ENCODE assay signal across 1 cellular context in genomic region chr10:71860243-71861029, GRCh38.
TF ChIP-seq lines count a peak whose summit lies in the region.

No MANE protein-coding gene starts in this region.

TF ChIP-seq in HepG2, 621 proteins besides CTCF, POLR2A, EP300 and RAD21 (continued from another document and continues in another):
- TF ChIP-seq ZNF256 (CRISPR knock-in tag; conservative IDR thresholded peaks at IDR 0.05) (no peak), ZNF598 (CRISPR knock-in tag; IDR thresholded peaks at IDR 0.05; ENCODE audit: borderline replicate concordance) (no peak), MXD3 (CRISPR knock-in tag; IDR thresholded peaks at IDR 0.05) (peak; percentile 35; the same call in 1 of the 2 replicates), ZNF281 (CRISPR knock-in tag; IDR thresholded peaks at IDR 0.05; ENCODE audit: borderline replicate concordance) (peak; percentile 50; the same call in 1 of the 2 replicates), SKI (IDR thresholded peaks at IDR 0.05; ENCODE audit: partially characterized antibody) (peak; percentile 30), FOXC1 (CRISPR knock-in tag; IDR thresholded peaks at IDR 0.05; ENCODE audit: borderline replicate concordance) (no peak), ZNF549 (CRISPR knock-in tag; IDR thresholded peaks at IDR 0.05) (no peak), ATF4 (CRISPR knock-in tag; IDR thresholded peaks at IDR 0.05) (peak in 1 of 2 experiments; percentile 87; a peak in 2 of 4 replicates), CREBL2 (CRISPR knock-in tag; IDR thresholded peaks at IDR 0.05; ENCODE audit: borderline replicate concordance) (no peak), ONECUT2 (CRISPR knock-in tag; IDR thresholded peaks at IDR 0.05) (no peak), MIER3 (CRISPR knock-in tag; IDR thresholded peaks at IDR 0.05; ENCODE audit: borderline replicate concordance) (peak; percentile 81; the same call in 1 of the 2 replicates), NFKBIZ (CRISPR knock-in tag; IDR thresholded peaks at IDR 0.05) (no peak), ZNF569 (CRISPR knock-in tag; IDR thresholded peaks at IDR 0.05; ENCODE audit: borderline replicate concordance) (no peak), ZNF280B (CRISPR knock-in tag; IDR thresholded peaks at IDR 0.05; ENCODE audit: borderline replicate concordance) (no peak), KDM3A (CRISPR knock-in tag; IDR thresholded peaks at IDR 0.05; ENCODE audit: low read depth) (peak; percentile 82), ZMAT5 (CRISPR knock-in tag; IDR thresholded peaks at IDR 0.05; ENCODE audit: borderline replicate concordance, low read depth) (no peak), ZBTB3 (CRISPR knock-in tag; IDR thresholded peaks at IDR 0.05; ENCODE audit: borderline replicate concordance, low read depth) (no peak), TARDBP (CRISPR knock-in tag; IDR thresholded peaks at IDR 0.05) (peak; percentile 60; the same call in 1 of the 2 replicates), ZNF773 (CRISPR knock-in tag; IDR thresholded peaks at IDR 0.05; ENCODE audit: borderline replicate concordance) (no peak), ZNF766 (CRISPR knock-in tag; IDR thresholded peaks at IDR 0.05; ENCODE audit: borderline replicate concordance) (no peak), NCOA1 (CRISPR knock-in tag; IDR thresholded peaks at IDR 0.05) (no peak), NR2C2 (CRISPR knock-in tag; IDR thresholded peaks at IDR 0.05; ENCODE audit: borderline replicate concordance) (0 out of 2 replicates have a peak, but pooled peaks have one; percentile 17), ZNF558 (CRISPR knock-in tag; IDR thresholded peaks at IDR 0.05; ENCODE audit: borderline replicate concordance) (no peak), SKIL (CRISPR knock-in tag; IDR thresholded peaks at IDR 0.05; ENCODE audit: borderline replicate concordance) (no peak), ADNP (CRISPR knock-in tag; IDR thresholded peaks at IDR 0.05) (no peak), MED8 (CRISPR knock-in tag; IDR thresholded peaks at IDR 0.05; ENCODE audit: insufficient replicate concordance) (no peak), ZNF879 (CRISPR knock-in tag; IDR thresholded peaks at IDR 0.05) (no peak), ERF (CRISPR knock-in tag; IDR thresholded peaks at IDR 0.05) (peak; percentile 58; the same call in 1 of the 2 replicates), PBX3 (CRISPR knock-in tag; IDR thresholded peaks at IDR 0.05; ENCODE audit: borderline replicate concordance) (no peak), ZBTB7A (CRISPR knock-in tag; IDR thresholded peaks at IDR 0.05) (no peak), IKZF4 (CRISPR knock-in tag; IDR thresholded peaks at IDR 0.05; ENCODE audit: borderline replicate concordance, low read depth, not compliant biosample characterization) (no peak), ZNF644 (CRISPR knock-in tag; IDR thresholded peaks at IDR 0.05; ENCODE audit: low read depth) (peak; percentile 45; the same call in 1 of the 2 replicates), ZNF263 (CRISPR knock-in tag; IDR thresholded peaks at IDR 0.05) (0 out of 2 replicates have a peak, but pooled peaks have one; percentile 12), SNAPC4 (CRISPR knock-in tag; IDR thresholded peaks at IDR 0.05) (no peak), ZBTB2 (CRISPR knock-in tag; IDR thresholded peaks at IDR 0.05; ENCODE audit: low read depth) (no peak), SUZ12 (IDR thresholded peaks at IDR 0.05; ENCODE audit: low read depth, low read length) (no peak), NR3C1 (CRISPR knock-in tag; IDR thresholded peaks at IDR 0.05) (no peak), ARNT2 (CRISPR knock-in tag; IDR thresholded peaks at IDR 0.05; ENCODE audit: low read depth) (no peak), ZBTB4 (CRISPR knock-in tag; IDR thresholded peaks at IDR 0.05; ENCODE audit: borderline replicate concordance) (no peak), YEATS2 (CRISPR knock-in tag; IDR thresholded peaks at IDR 0.05; ENCODE audit: borderline replicate concordance) (peak; percentile 78; the same call in 1 of the 2 replicates)
